In the genomic region with DNA sequence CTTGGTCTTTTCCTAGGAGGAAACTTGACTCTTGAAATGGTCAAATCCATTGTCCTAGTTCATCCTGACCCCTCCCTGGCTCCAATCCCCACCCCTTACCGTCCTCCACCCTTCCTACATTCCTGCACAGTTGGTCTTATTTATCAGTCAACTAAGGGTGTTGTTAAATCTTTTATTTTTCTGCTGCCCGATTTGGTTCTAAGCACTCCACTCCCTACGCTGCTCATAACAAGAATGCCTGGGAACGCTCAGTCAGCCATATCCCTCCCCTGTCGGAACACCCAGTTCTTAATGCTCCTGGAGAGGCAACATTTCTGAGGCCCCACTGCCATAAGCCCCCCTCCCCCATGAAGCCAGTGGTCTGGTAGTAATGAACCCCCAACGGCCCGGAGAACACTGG, we compare ENCODE assay signal across 1 cellular context.
TF ChIP-seq lines count a peak whose summit lies in the region.

No MANE protein-coding gene starts in this region.

TF ChIP-seq in GM23338, 12 proteins besides CTCF, POLR2A, EP300 and RAD21 (continued from another document):
- TF ChIP-seq NANOG (IDR thresholded peaks at IDR 0.05; ENCODE audit: borderline replicate concordance) (no peak), EZH2phosphoT487 (IDR thresholded peaks at IDR 0.05; ENCODE audit: unreplicated experiment) (no peak), STAT1 (IDR thresholded peaks at IDR 0.05; ENCODE audit: unreplicated experiment) (no peak), POLR2AphosphoS5 (IDR thresholded peaks at IDR 0.05; ENCODE audit: low read depth) (no peak), ZNF114 (CRISPR knock-in tag; IDR thresholded peaks at IDR 0.05) (no peak), ZNF331 (CRISPR knock-in tag; IDR thresholded peaks at IDR 0.05; ENCODE audit: low read depth) (no peak)
- TF ChIP-seq, protein P1, sequence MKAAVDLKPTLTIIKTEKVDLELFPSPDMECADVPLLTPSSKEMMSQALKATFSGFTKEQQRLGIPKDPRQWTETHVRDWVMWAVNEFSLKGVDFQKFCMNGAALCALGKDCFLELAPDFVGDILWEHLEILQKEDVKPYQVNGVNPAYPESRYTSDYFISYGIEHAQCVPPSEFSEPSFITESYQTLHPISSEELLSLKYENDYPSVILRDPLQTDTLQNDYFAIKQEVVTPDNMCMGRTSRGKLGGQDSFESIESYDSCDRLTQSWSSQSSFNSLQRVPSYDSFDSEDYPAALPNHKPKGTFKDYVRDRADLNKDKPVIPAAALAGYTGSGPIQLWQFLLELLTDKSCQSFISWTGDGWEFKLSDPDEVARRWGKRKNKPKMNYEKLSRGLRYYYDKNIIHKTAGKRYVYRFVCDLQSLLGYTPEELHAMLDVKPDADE (IDR thresholded peaks at IDR 0.05): no peak
